ENCODE assay signal across 1 cellular context in the genomic region with DNA sequence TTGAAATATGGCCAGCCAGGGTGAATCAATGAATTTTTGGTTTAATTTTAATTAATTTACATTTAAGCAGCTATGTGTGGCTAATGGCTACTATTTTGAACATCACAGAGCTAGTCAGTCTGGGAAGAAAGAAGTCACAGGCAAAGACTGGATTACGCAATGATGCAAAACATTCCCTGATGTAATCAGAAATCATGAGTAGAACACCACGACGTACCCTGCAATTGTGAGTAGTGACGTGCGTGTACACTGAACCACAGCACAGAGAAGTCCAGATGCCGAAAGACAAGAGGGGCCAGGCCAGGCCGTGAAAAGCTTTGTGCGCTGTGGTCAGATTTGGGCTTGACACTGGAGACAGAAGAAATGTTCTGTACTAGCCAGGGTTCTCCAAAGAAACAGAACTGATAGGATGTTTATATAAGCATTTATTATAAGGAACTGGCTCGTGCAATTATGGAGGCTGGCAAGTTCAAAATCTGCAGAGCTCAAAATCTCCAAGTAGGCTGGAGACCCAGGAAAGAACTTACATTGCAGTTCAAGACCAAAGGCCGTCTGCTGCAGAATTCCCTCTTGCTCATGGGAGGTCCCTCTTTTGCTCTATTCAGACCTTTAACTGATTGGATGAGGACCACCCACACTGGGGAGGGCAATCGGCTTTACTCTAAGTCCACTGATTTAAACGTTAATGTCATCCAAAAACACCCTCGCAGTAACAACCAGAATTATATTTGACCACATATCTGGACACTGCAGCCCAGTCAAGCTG.
A peak's percentile ranks its signal among the peaks of the same experiment; 100 is the strongest.
TF ChIP-seq lines count a peak whose summit lies in the region.

No MANE protein-coding gene starts in this region.

TF ChIP-seq in K562, 482 proteins besides CTCF, POLR2A, EP300 and RAD21 (continued from another document and continues in another):
- TF ChIP-seq, protein P1, sequence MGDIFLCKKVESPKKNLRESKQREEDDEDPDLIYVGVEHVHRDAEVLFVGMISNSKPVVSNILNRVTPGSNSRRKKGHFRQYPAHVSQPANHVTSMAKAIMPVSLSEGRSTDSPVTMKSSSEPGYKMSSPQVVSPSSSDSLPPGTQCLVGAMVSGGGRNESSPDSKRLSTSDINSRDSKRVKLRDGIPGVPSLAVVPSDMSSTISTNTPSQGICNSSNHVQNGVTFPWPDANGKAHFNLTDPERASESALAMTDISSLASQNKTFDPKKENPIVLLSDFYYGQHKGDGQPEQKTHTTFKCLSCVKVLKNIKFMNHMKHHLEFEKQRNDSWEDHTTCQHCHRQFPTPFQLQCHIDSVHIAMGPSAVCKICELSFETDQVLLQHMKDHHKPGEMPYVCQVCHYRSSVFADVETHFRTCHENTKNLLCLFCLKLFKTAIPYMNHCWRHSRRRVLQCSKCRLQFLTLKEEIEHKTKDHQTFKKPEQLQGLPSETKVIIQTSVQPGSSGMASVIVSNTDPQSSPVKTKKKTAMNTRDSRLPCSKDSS (IDR thresholded peaks at IDR 0.05; ENCODE audit: low read depth, partially characterized antibody): no peak
- TF ChIP-seq, protein P2, sequence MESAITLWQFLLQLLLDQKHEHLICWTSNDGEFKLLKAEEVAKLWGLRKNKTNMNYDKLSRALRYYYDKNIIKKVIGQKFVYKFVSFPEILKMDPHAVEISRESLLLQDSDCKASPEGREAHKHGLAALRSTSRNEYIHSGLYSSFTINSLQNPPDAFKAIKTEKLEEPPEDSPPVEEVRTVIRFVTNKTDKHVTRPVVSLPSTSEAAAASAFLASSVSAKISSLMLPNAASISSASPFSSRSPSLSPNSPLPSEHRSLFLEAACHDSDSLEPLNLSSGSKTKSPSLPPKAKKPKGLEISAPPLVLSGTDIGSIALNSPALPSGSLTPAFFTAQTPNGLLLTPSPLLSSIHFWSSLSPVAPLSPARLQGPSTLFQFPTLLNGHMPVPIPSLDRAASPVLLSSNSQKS (CRISPR knock-in tag; IDR thresholded peaks at IDR 0.05): no peak
- no peak for TF ChIP-seq SRSF7 (optimal IDR thresholded peaks at IDR 0.05; ENCODE audit: low read depth, low read length)
- no peak for TF ChIP-seq CBX3 (IDR thresholded peaks at IDR 0.05; ENCODE audit: borderline replicate concordance in 1 of 2, low read length in 2 of 2)
- TF ChIP-seq, protein P3, sequence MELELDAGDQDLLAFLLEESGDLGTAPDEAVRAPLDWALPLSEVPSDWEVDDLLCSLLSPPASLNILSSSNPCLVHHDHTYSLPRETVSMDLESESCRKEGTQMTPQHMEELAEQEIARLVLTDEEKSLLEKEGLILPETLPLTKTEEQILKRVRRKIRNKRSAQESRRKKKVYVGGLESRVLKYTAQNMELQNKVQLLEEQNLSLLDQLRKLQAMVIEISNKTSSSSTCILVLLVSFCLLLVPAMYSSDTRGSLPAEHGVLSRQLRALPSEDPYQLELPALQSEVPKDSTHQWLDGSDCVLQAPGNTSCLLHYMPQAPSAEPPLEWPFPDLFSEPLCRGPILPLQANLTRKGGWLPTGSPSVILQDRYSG (tag; conservative IDR thresholded peaks at IDR 0.05; ENCODE audit: low read depth): no peak
- no peak for TF ChIP-seq SRSF3 (IDR thresholded peaks at IDR 0.05; ENCODE audit: insufficient read depth, low read length)
- TF ChIP-seq, protein P4, sequence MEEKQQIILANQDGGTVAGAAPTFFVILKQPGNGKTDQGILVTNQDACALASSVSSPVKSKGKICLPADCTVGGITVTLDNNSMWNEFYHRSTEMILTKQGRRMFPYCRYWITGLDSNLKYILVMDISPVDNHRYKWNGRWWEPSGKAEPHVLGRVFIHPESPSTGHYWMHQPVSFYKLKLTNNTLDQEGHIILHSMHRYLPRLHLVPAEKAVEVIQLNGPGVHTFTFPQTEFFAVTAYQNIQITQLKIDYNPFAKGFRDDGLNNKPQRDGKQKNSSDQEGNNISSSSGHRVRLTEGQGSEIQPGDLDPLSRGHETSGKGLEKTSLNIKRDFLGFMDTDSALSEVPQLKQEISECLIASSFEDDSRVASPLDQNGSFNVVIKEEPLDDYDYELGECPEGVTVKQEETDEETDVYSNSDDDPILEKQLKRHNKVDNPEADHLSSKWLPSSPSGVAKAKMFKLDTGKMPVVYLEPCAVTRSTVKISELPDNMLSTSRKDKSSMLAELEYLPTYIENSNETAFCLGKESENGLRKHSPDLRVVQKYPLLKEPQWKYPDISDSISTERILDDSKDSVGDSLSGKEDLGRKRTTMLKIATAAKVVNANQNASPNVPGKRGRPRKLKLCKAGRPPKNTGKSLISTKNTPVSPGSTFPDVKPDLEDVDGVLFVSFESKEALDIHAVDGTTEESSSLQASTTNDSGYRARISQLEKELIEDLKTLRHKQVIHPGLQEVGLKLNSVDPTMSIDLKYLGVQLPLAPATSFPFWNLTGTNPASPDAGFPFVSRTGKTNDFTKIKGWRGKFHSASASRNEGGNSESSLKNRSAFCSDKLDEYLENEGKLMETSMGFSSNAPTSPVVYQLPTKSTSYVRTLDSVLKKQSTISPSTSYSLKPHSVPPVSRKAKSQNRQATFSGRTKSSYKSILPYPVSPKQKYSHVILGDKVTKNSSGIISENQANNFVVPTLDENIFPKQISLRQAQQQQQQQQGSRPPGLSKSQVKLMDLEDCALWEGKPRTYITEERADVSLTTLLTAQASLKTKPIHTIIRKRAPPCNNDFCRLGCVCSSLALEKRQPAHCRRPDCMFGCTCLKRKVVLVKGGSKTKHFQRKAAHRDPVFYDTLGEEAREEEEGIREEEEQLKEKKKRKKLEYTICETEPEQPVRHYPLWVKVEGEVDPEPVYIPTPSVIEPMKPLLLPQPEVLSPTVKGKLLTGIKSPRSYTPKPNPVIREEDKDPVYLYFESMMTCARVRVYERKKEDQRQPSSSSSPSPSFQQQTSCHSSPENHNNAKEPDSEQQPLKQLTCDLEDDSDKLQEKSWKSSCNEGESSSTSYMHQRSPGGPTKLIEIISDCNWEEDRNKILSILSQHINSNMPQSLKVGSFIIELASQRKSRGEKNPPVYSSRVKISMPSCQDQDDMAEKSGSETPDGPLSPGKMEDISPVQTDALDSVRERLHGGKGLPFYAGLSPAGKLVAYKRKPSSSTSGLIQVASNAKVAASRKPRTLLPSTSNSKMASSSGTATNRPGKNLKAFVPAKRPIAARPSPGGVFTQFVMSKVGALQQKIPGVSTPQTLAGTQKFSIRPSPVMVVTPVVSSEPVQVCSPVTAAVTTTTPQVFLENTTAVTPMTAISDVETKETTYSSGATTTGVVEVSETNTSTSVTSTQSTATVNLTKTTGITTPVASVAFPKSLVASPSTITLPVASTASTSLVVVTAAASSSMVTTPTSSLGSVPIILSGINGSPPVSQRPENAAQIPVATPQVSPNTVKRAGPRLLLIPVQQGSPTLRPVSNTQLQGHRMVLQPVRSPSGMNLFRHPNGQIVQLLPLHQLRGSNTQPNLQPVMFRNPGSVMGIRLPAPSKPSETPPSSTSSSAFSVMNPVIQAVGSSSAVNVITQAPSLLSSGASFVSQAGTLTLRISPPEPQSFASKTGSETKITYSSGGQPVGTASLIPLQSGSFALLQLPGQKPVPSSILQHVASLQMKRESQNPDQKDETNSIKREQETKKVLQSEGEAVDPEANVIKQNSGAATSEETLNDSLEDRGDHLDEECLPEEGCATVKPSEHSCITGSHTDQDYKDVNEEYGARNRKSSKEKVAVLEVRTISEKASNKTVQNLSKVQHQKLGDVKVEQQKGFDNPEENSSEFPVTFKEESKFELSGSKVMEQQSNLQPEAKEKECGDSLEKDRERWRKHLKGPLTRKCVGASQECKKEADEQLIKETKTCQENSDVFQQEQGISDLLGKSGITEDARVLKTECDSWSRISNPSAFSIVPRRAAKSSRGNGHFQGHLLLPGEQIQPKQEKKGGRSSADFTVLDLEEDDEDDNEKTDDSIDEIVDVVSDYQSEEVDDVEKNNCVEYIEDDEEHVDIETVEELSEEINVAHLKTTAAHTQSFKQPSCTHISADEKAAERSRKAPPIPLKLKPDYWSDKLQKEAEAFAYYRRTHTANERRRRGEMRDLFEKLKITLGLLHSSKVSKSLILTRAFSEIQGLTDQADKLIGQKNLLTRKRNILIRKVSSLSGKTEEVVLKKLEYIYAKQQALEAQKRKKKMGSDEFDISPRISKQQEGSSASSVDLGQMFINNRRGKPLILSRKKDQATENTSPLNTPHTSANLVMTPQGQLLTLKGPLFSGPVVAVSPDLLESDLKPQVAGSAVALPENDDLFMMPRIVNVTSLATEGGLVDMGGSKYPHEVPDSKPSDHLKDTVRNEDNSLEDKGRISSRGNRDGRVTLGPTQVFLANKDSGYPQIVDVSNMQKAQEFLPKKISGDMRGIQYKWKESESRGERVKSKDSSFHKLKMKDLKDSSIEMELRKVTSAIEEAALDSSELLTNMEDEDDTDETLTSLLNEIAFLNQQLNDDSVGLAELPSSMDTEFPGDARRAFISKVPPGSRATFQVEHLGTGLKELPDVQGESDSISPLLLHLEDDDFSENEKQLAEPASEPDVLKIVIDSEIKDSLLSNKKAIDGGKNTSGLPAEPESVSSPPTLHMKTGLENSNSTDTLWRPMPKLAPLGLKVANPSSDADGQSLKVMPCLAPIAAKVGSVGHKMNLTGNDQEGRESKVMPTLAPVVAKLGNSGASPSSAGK (IDR thresholded peaks at IDR 0.05): no peak
- no peak for TF ChIP-seq SAFB2 (IDR thresholded peaks at IDR 0.05; ENCODE audit: borderline replicate concordance, low read depth, low read length, severe bottlenecking)
- peak; percentile 94 for TF ChIP-seq CEBPG (CRISPR knock-in tag; IDR thresholded peaks at IDR 0.05)
- peak; percentile 99 to 100 for TF ChIP-seq CEBPG (tag; conservative IDR thresholded peaks at IDR 0.05 in 1 of 2, IDR thresholded peaks at IDR 0.05 in 1 of 2)
- no peak for TF ChIP-seq CBX8 (IDR thresholded peaks at IDR 0.05; ENCODE audit: borderline replicate concordance, extremely low read depth, low read depth, low read length, poor library complexity, severe bottlenecking)
- no peak for TF ChIP-seq TCF7L2 (IDR thresholded peaks at IDR 0.05; ENCODE audit: low read depth, low read length)
- TF ChIP-seq ATF1 (CRISPR knock-in tag; IDR thresholded peaks at IDR 0.05): no peak
- peak; percentile 79 for TF ChIP-seq ATF1 (tag; IDR thresholded peaks at IDR 0.05)
- TF ChIP-seq MIER1 (IDR thresholded peaks at IDR 0.05; ENCODE audit: low read depth): no peak
- TF ChIP-seq TCF7 (IDR thresholded peaks at IDR 0.05; ENCODE audit: borderline replicate concordance): no peak
- TF ChIP-seq MEF2D (tag; conservative IDR thresholded peaks at IDR 0.05; ENCODE audit: low read depth): 0 out of 2 replicates have a peak, but pooled peaks have one; percentile 26
- TF ChIP-seq BRD9 (IDR thresholded peaks at IDR 0.05; ENCODE audit: low read depth, partially characterized antibody): no peak
- TF ChIP-seq, protein P5, sequence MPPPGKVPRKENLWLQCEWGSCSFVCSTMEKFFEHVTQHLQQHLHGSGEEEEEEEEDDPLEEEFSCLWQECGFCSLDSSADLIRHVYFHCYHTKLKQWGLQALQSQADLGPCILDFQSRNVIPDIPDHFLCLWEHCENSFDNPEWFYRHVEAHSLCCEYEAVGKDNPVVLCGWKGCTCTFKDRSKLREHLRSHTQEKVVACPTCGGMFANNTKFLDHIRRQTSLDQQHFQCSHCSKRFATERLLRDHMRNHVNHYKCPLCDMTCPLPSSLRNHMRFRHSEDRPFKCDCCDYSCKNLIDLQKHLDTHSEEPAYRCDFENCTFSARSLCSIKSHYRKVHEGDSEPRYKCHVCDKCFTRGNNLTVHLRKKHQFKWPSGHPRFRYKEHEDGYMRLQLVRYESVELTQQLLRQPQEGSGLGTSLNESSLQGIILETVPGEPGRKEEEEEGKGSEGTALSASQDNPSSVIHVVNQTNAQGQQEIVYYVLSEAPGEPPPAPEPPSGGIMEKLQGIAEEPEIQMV (tag; conservative IDR thresholded peaks at IDR 0.05; ENCODE audit: low read depth): no peak
- TF ChIP-seq, protein P6, sequence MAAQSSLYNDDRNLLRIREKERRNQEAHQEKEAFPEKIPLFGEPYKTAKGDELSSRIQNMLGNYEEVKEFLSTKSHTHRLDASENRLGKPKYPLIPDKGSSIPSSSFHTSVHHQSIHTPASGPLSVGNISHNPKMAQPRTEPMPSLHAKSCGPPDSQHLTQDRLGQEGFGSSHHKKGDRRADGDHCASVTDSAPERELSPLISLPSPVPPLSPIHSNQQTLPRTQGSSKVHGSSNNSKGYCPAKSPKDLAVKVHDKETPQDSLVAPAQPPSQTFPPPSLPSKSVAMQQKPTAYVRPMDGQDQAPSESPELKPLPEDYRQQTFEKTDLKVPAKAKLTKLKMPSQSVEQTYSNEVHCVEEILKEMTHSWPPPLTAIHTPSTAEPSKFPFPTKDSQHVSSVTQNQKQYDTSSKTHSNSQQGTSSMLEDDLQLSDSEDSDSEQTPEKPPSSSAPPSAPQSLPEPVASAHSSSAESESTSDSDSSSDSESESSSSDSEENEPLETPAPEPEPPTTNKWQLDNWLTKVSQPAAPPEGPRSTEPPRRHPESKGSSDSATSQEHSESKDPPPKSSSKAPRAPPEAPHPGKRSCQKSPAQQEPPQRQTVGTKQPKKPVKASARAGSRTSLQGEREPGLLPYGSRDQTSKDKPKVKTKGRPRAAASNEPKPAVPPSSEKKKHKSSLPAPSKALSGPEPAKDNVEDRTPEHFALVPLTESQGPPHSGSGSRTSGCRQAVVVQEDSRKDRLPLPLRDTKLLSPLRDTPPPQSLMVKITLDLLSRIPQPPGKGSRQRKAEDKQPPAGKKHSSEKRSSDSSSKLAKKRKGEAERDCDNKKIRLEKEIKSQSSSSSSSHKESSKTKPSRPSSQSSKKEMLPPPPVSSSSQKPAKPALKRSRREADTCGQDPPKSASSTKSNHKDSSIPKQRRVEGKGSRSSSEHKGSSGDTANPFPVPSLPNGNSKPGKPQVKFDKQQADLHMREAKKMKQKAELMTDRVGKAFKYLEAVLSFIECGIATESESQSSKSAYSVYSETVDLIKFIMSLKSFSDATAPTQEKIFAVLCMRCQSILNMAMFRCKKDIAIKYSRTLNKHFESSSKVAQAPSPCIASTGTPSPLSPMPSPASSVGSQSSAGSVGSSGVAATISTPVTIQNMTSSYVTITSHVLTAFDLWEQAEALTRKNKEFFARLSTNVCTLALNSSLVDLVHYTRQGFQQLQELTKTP (IDR thresholded peaks at IDR 0.05; ENCODE audit: low read depth in 1 of 2, partially characterized antibody in 2 of 2): no peak
- TF ChIP-seq ZNF766 (CRISPR knock-in tag; conservative IDR thresholded peaks at IDR 0.05): no peak
- TF ChIP-seq SRSF9 (IDR thresholded peaks at IDR 0.05; ENCODE audit: borderline replicate concordance, low read depth, low read length): no peak
- TF ChIP-seq MTA1 (IDR thresholded peaks at IDR 0.05; ENCODE audit: borderline replicate concordance): no peak; the same call in 1 of the 2 replicates
- TF ChIP-seq NR3C1 (CRISPR knock-in tag; IDR thresholded peaks at IDR 0.05): no peak
- no peak for TF ChIP-seq ETS2 (tag; IDR thresholded peaks at IDR 0.05; ENCODE audit: borderline replicate concordance, poor library complexity, severe bottlenecking)
